Comparison of ENCODE assay signal across 9 cellular contexts in genomic region chr10:32376027-32376426, GRCh38. TPM values are rescaled to one million over a fixed set of nuclear protein-coding genes. Genes with fewer than 3 reads are reported as not detected.
DNase-seq lines count a peak whose midpoint lies in the region; FAIRE-seq lines count a peak whose summit lies in the region.
"Had no signal": no experiment of that assay in that cellular context is flagged by ENCODE, and none has a peak within 500 bp of the region (broad histone marks: within the 10 kb centered on the region; RNA-seq: fewer than 3 reads in every experiment).

No MANE protein-coding gene starts in this region.

- peak overlapping the region in 3 of 7 donors; percentile 15 to 94 (median 92) for H3K27ac Mint-ChIP-seq in CD4-positive, alpha-beta memory T cell
- no peak overlapping the region for H3K27ac Mint-ChIP-seq in activated CD4-positive, alpha-beta T cell treated with anti-CD3 and anti-CD28 coated beads, Interleukin-2, amount 10 ng/mL, durations not matched to agents 7 days and 5 days

- POLR2A ChIA-PET in CD4-positive, alpha-beta memory T cell (lab: Charles Lee; ENCODE audit: partially characterized antibody) = interaction anchor here (1.6 to 4.7 kb wide), 3 partner anchors 23 to 70 kb away, joined by 7 to 56 read pairs (median 44); partner anchors contain the start of genes CCDC7 and EPC1
- POLR2A ChIA-PET in activated CD4-positive, alpha-beta T cell treated with anti-CD3 and anti-CD28 coated beads, Interleukin-2, amount 10 ng/mL, durations not matched to agents 7 days and 5 days (lab: Charles Lee) = no interaction called here

- H3K4me3 ChIP-seq in CD4-positive, alpha-beta memory T cell (ENCODE audit: low read length in 2 of 2) = peak overlapping the region; percentile 74 to 99
- H3K4me3 ChIP-seq in neuron (ENCODE audit: low read length) = peak overlapping the region; percentile 87

- intact Hi-C loops in CD4-positive, alpha-beta memory T cell (cut with micrococcal nuclease) = loop anchor here (5.0 to 10.0 kb wide), 4 partner anchors 451 to 756 kb away; partner anchors contain the start of gene ARHGAP12

- no peaks in the 10 kb centered on the region for H3K9me3 ChIP-seq in CD4-positive, alpha-beta memory T cell (ENCODE audit: control insufficient read depth in 1 of 2, low read length in 2 of 2)
- H3K9me3 ChIP-seq in KOPT-K1 (ENCODE audit: insufficient read depth, low read length, poor library complexity, severe bottlenecking) (no peaks in the 10 kb centered on the region), neuron (ENCODE audit: low read length) (peaks cover 3% of the 10 kb centered on the region)

- H3K4me3 Mint-ChIP-seq in CD4-positive, alpha-beta memory T cell = peak overlapping the region in 3 of 8 donors; percentile 83 to 92 (median 88)
- H3K4me3 Mint-ChIP-seq in activated CD4-positive, alpha-beta T cell treated with anti-CD3 and anti-CD28 coated beads, Interleukin-2, amount 10 ng/mL, durations not matched to agents 7 days and 5 days = no peak overlapping the region

- CTCF ChIA-PET in CD4-positive, alpha-beta memory T cell (lab: Charles Lee; ENCODE audit: partially characterized antibody) = interaction anchor here (0.7 to 1.8 kb wide), 6 partner anchors 9 to 780 kb away, joined by 3 to 4 read pairs (median 3); no protein-coding TSS in a partner anchor
- CTCF ChIA-PET in activated CD4-positive, alpha-beta T cell treated with anti-CD3 and anti-CD28 coated beads, Interleukin-2, amount 10 ng/mL, durations not matched to agents 7 days and 5 days (lab: Charles Lee) = interaction anchor here (1.3 kb wide), 1 partner anchor 30 kb away, joined by 5 read pairs; no protein-coding TSS in a partner anchor

- no peaks in the 10 kb centered on the region for H3K27me3 Mint-ChIP-seq in CD4-positive, alpha-beta memory T cell
- no peaks in the 10 kb centered on the region for H3K27me3 Mint-ChIP-seq in activated CD4-positive, alpha-beta T cell treated with anti-CD3 and anti-CD28 coated beads, Interleukin-2, amount 10 ng/mL, durations not matched to agents 7 days and 5 days

- peaks cover 60% of the 10 kb centered on the region for H3K4me1 ChIP-seq in CD4-positive, alpha-beta memory T cell (ENCODE audit: insufficient read depth, low read length)
- H3K4me1 ChIP-seq in neuron (ENCODE audit: insufficient read depth, low read length) = peaks cover 11% of the 10 kb centered on the region

- no peak for DNase-seq in CD4-positive, alpha-beta memory T cell
- DNase-seq in islet precursor cell (no peak), pons (ENCODE audit: low spot score) (no peak)
- DNase-seq in activated CD4-positive, alpha-beta T cell treated with anti-CD3 and anti-CD28 coated beads, Interleukin-2, amount 10 ng/mL, durations not matched to agents 7 days and 5 days = no peak
- DNase-seq in stimulated activated naive CD4-positive, alpha-beta T cell treated with Interleukin-2 at 50 U/mL for 16 hours (lab: John Stamatoyannopoulos, UW) = no peak
- DNase-seq: NCI-H345 had no signal

- peaks cover 15 to 19% of the 10 kb centered on the region in 2 donors for H3K36me3 Mint-ChIP-seq in CD4-positive, alpha-beta memory T cell
- peaks cover 26% of the 10 kb centered on the region for H3K36me3 Mint-ChIP-seq in activated CD4-positive, alpha-beta T cell treated with anti-CD3 and anti-CD28 coated beads, Interleukin-2, amount 10 ng/mL, durations not matched to agents 7 days and 5 days (ENCODE audit: low read depth)

- no peak overlapping the region for H2AFZ ChIP-seq in neuron (ENCODE audit: low read depth, low read length)

- peak overlapping the region; percentile 73 for H3K27ac ChIP-seq in CD4-positive, alpha-beta memory T cell (ENCODE audit: low read depth, low read length)
- peak overlapping the region; percentile 84 for H3K27ac ChIP-seq in KOPT-K1 (ENCODE audit: low read depth, low read length, poor library complexity, severe bottlenecking)

- peaks cover 5% of the 10 kb centered on the region for H3K36me3 ChIP-seq in CD4-positive, alpha-beta memory T cell (ENCODE audit: insufficient read depth, low read length)
- H3K36me3 ChIP-seq in KOPT-K1 (ENCODE audit: insufficient read depth, low read length) (peaks cover 8% of the 10 kb centered on the region), neuron (ENCODE audit: insufficient read depth, low read length) (peaks cover 6% of the 10 kb centered on the region)

- FAIRE-seq in colon (lab: Jason Lieb, UNC) = peak; percentile 61

- H3K27me3 ChIP-seq in CD4-positive, alpha-beta memory T cell (ENCODE audit: insufficient read depth, low read length) = no peaks in the 10 kb centered on the region
- H3K27me3 ChIP-seq in neuron (ENCODE audit: insufficient read depth, low read length) = no peaks in the 10 kb centered on the region

- peaks cover 29 to 45% (median 38%) of the 10 kb centered on the region in 4 donors for H3K4me1 Mint-ChIP-seq in CD4-positive, alpha-beta memory T cell
- H3K4me1 Mint-ChIP-seq in activated CD4-positive, alpha-beta T cell treated with anti-CD3 and anti-CD28 coated beads, Interleukin-2, amount 10 ng/mL, durations not matched to agents 7 days and 5 days = peaks cover 36% of the 10 kb centered on the region

- no peaks in the 10 kb centered on the region for H3K9me3 Mint-ChIP-seq in CD4-positive, alpha-beta memory T cell
- peaks cover 2% of the 10 kb centered on the region for H3K9me3 Mint-ChIP-seq in activated CD4-positive, alpha-beta T cell treated with anti-CD3 and anti-CD28 coated beads, Interleukin-2, amount 10 ng/mL, durations not matched to agents 7 days and 5 days

RNA-seq across cellular contexts. Expression of gene EPC1, which starts 29.1 kb away (rescaled TPM):
- 100 to 1,000 TPM; 105 to 112 TPM for total RNA-seq in CD4-positive, alpha-beta memory T cell
- 10 to 100 TPM; 46.0 to 57.0 TPM for polyA plus RNA-seq in CD4-positive, alpha-beta memory T cell
- total RNA-seq in activated CD4-positive, alpha-beta T cell treated with anti-CD3 and anti-CD28 coated beads, Interleukin-2, amount 10 ng/mL, durations not matched to agents 7 days and 5 days = 10 to 100 TPM; 47.6 to 54.2 TPM
